Comparison of ENCODE assay signal across 8 cellular contexts in genomic region chr2:163735692-163736432, GRCh38.
DNase-seq lines count a peak whose midpoint lies in the region; ATAC-seq, FAIRE-seq and TF ChIP-seq lines count a peak whose summit lies in the region.

A gene with protein sequence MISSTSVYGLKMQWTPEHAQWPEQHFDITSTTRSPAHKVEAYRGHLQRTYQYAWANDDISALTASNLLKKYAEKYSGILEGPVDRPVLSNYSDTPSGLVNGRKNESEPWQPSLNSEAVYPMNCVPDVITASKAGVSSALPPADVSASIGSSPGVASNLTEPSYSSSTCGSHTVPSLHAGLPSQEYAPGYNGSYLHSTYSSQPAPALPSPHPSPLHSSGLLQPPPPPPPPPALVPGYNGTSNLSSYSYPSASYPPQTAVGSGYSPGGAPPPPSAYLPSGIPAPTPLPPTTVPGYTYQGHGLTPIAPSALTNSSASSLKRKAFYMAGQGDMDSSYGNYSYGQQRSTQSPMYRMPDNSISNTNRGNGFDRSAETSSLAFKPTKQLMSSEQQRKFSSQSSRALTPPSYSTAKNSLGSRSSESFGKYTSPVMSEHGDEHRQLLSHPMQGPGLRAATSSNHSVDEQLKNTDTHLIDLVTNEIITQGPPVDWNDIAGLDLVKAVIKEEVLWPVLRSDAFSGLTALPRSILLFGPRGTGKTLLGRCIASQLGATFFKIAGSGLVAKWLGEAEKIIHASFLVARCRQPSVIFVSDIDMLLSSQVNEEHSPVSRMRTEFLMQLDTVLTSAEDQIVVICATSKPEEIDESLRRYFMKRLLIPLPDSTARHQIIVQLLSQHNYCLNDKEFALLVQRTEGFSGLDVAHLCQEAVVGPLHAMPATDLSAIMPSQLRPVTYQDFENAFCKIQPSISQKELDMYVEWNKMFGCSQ (minus strand): TSS chr2:163736008. CDS start chr2:163734927, 1,081 bp downstream.

- no peak for FAIRE-seq in D721Med (lab: Jason Lieb, UNC)

- peaks cover 3% of the 10 kb centered on the region for H3K4me1 Mint-ChIP-seq in activated naive CD8-positive, alpha-beta T cell treated with anti-CD3 and anti-CD28 coated beads, Interleukin-2, amount 50 U/mL, for 24 hours

- intact Hi-C loops in head of caudate nucleus (cut with DNase I), result loop anchor here (5.0 kb wide), 1 partner anchor 129 kb away; no protein-coding TSS in a partner anchor

- H3K9me3 Mint-ChIP-seq in activated naive CD8-positive, alpha-beta T cell treated with anti-CD3 and anti-CD28 coated beads, Interleukin-2, amount 50 U/mL, for 24 hours, result peaks cover 8% of the 10 kb centered on the region

- H3K27ac Mint-ChIP-seq in activated naive CD8-positive, alpha-beta T cell treated with anti-CD3 and anti-CD28 coated beads, Interleukin-2, amount 50 U/mL, for 24 hours, result no peak within 1 kb of the TSS

- H3K36me3 Mint-ChIP-seq in activated naive CD8-positive, alpha-beta T cell treated with anti-CD3 and anti-CD28 coated beads, Interleukin-2, amount 50 U/mL, for 24 hours (ENCODE audit: low read depth), result peaks cover 3% of the 10 kb centered on the region

- peaks cover 32% of the 10 kb centered on the region for H3K27me3 Mint-ChIP-seq in activated naive CD8-positive, alpha-beta T cell treated with anti-CD3 and anti-CD28 coated beads, Interleukin-2, amount 50 U/mL, for 24 hours

- DNase-seq in D721Med (ENCODE audit: insufficient read length, low spot score) (peak; percentile 24), NCI-H1105 (lab: John Stamatoyannopoulos, UW) (peak; percentile 57), head of caudate nucleus (peak; percentile 56 to 93 (median 84)), nucleus accumbens (lab: John Stamatoyannopoulos, UW) (peak in 53 of 56 donors; percentile 20 to 89 (median 75)), UCSD-AML1 (lab: John Stamatoyannopoulos, UW; ENCODE audit: unreplicated experiment) (no peak)
- DNase-seq in activated naive CD8-positive, alpha-beta T cell treated with anti-CD3 and anti-CD28 coated beads, Interleukin-2, amount 50 U/mL, for 24 hours, result no peak
- no peak for DNase-seq in stimulated activated CD4-positive, alpha-beta T cell treated with anti-CD3 and anti-CD28 coated beads, Interleukin-2, amount 100 ng/mL, for 24 hours
- no peak for DNase-seq in stimulated activated CD4-positive, alpha-beta T cell treated with anti-CD3 and anti-CD28 coated beads, Interleukin-4, amount 100 ng/mL, for 1 hour

- no peak for ATAC-seq in activated naive CD8-positive, alpha-beta T cell treated with anti-CD3 and anti-CD28 coated beads, Interleukin-2, amount 50 U/mL, for 24 hours

- peak within 1 kb of the TSS; percentile 48 for H3K4me3 Mint-ChIP-seq in activated naive CD8-positive, alpha-beta T cell treated with anti-CD3 and anti-CD28 coated beads, Interleukin-2, amount 50 U/mL, for 24 hours

- no peak for TF ChIP-seq CTCF in D721Med (IDR thresholded peaks at IDR 0.05; ENCODE audit: insufficient read depth, missing control alignments)

Comparison
In these comparisons a context has a peak if more than half of its experiments do, and no peak if none do; other contexts are left out.
1. DNase-seq: peak in D721Med (single experiment), NCI-H1105 (single experiment), head of caudate nucleus (42 of 42) and nucleus accumbens (53 of 56); none in activated naive CD8-positive, alpha-beta T cell treated with anti-CD3 and anti-CD28 coated beads, Interleukin-2, amount 50 U/mL, for 24 hours (single experiment), stimulated activated CD4-positive, alpha-beta T cell treated with anti-CD3 and anti-CD28 coated beads, Interleukin-2, amount 100 ng/mL, for 24 hours (0 of 2), UCSD-AML1 (single experiment) and stimulated activated CD4-positive, alpha-beta T cell treated with anti-CD3 and anti-CD28 coated beads, Interleukin-4, amount 100 ng/mL, for 1 hour (single experiment).